ENCODE assay signal across 10 cellular contexts in the genomic region with DNA sequence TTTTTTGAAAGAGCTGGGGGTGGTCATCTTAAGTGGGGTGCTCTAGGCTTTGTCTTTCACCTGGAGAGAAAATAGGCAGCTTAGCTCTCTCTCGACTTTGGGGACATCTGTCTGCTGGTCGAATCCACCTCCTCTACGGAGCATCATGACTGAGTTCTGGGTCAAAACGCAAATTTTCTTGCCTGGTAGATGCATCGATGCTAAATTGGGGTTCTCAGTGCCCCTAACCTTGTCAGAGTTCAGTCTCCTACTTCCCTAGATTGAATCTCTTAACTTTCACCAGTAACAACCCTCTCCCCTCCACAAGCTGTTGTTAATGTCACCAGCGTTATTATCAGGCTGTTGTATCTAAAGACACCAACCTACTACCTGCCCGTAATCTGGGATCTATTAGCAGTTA. TPM values are rescaled to one million over a fixed set of nuclear protein-coding genes. Genes with fewer than 3 reads are reported as not detected.
DNase-seq lines count a peak whose midpoint lies in the region; ATAC-seq and TF ChIP-seq lines count a peak whose summit lies in the region.
"Had no signal": no experiment of that assay in that cellular context is flagged by ENCODE, and none has a peak within 500 bp of the region (broad histone marks: within the 10 kb centered on the region; RNA-seq: fewer than 3 reads in every experiment).

No MANE protein-coding gene starts in this region.

- H3K9me3 ChIP-seq in duodenal mucosa (ENCODE audit: control insufficient read depth in 1 of 2, low read length in 2 of 2) (peaks cover 0 to 11% of the 10 kb centered on the region in 2 donors), mesodermal cell (ENCODE audit: control insufficient read depth, low read length) (no peaks in the 10 kb centered on the region), thoracic aorta (no peaks in the 10 kb centered on the region)

- DNase-seq in DMS53 (lab: John Stamatoyannopoulos, UW) = peak; percentile 54
- DNase-seq in DMS53 treated with DMSO at 0.1 percent for 48 hours (lab: John Stamatoyannopoulos, UW; ENCODE audit: unreplicated experiment) = no peak
- DNase-seq in thoracic aorta (ENCODE audit: low spot score) = no peak
- DNase-seq in OCI-M1 (lab: John Stamatoyannopoulos, UW) = no peak
- no peak for DNase-seq in Ammon's horn (ENCODE audit: low spot score)
- DNase-seq in NCI-H526 treated with DMSO at 0.1 percent for 48 hours (lab: John Stamatoyannopoulos, UW) = no peak
- DNase-seq: KBM-7 had no signal

- H3K27me3 ChIP-seq in duodenal mucosa (ENCODE audit: control insufficient read depth in 1 of 2, insufficient read depth in 2 of 2, low read length in 2 of 2) (peaks cover 5 to 25% of the 10 kb centered on the region in 2 donors), thoracic aorta (replicated peaks; ENCODE audit: insufficient read depth) (no peaks in the 10 kb centered on the region)

- peak overlapping the region; percentile 48 to 56 for H3K4me3 ChIP-seq in duodenal mucosa (ENCODE audit: low read depth in 1 of 2, low read length in 2 of 2)
- peak overlapping the region; percentile 70 for H3K4me3 ChIP-seq in mesodermal cell (ENCODE audit: extremely low read depth, insufficient read depth, low read length, poor library complexity, severe bottlenecking)
- peak overlapping the region; percentile 77 for H3K4me3 ChIP-seq in thoracic aorta

- peaks cover 3 to 5% of the 10 kb centered on the region in 2 donors for H3K4me1 ChIP-seq in duodenal mucosa (ENCODE audit: control insufficient read depth in 1 of 2, insufficient read depth in 2 of 2, low read length in 2 of 2)
- H3K4me1 ChIP-seq in mesodermal cell (ENCODE audit: control insufficient read depth, insufficient read depth, low read length, poor library complexity, severe bottlenecking) = peaks cover 3% of the 10 kb centered on the region
- peaks cover 13 to 55% of the 10 kb centered on the region in 2 donors for H3K4me1 ChIP-seq in thoracic aorta (ENCODE audit: control insufficient read depth in 1 of 2, low read depth in 2 of 2)

- H3K27ac ChIP-seq in duodenal mucosa (ENCODE audit: low read depth, low read length) = no peak overlapping the region
- no peak overlapping the region for H3K27ac ChIP-seq in mesodermal cell (ENCODE audit: low read depth, low read length, severe bottlenecking)
- peak overlapping the region; percentile 18 to 62 for H3K27ac ChIP-seq in thoracic aorta
- H3K27ac ChIP-seq: 22Rv1 had no signal

- TF ChIP-seq CTCF in thoracic aorta (IDR thresholded peaks at IDR 0.05) = no peak

- no peak overlapping the region for H3K9ac ChIP-seq in duodenal mucosa (ENCODE audit: low read depth in 1 of 2, low read length in 2 of 2)

- 0 to 4% methylated on average over 5 to 7 of the region's 7 CpGs for WGBS in mesodermal cell (ENCODE audit: insufficient coverage in 2 of 2), 2 experiments

- H3K36me3 ChIP-seq in duodenal mucosa (ENCODE audit: control insufficient read depth in 1 of 2, insufficient read depth in 2 of 2, low read length in 2 of 2) (no peaks in the 10 kb centered on the region), mesodermal cell (ENCODE audit: control insufficient read depth, insufficient read depth, low read length) (no peaks in the 10 kb centered on the region), thoracic aorta (no peaks in the 10 kb centered on the region)

- no peak for ATAC-seq in thoracic aorta (ENCODE audit: insufficient number of reproducible peaks, low FRiP score, low read depth)

RNA-seq across cellular contexts. Expression of gene FLRT2, which starts 0.7 kb away (rescaled TPM):
- polyA plus RNA-seq in mesodermal cell (2013, experiment 1 of 2) = 82.3 TPM
- polyA plus RNA-seq in mesodermal cell (2013, experiment 2 of 2) = 80.4 TPM
- total RNA-seq in thoracic aorta = 10 to 100 TPM; 20.1 to 45.4 TPM

Comparison
In these comparisons a context has a peak if more than half of its experiments do, and no peak if none do; other contexts are left out.
1. H3K27ac ChIP-seq: peak in thoracic aorta (2 of 2); none in duodenal mucosa (single experiment) and mesodermal cell (single experiment).
2. Peak in every context shown above with its lines, with median percentiles within 50 percentile points of each other: H3K4me3 ChIP-seq.